In genomic region chr15:71629761-71630499, GRCh38 we compare ENCODE assay signal across 25 cellular contexts.
DNase-seq lines count a peak whose midpoint lies in the region; ATAC-seq, FAIRE-seq and TF ChIP-seq lines count a peak whose summit lies in the region.
"Had no signal": no experiment of that assay in that cellular context is flagged by ENCODE, and none has a peak within 500 bp of the region (broad histone marks: within the 10 kb centered on the region; RNA-seq: fewer than 3 reads in every experiment).

No MANE protein-coding gene starts in this region.

- no peak overlapping the region for H2AFZ ChIP-seq in astrocyte (ENCODE audit: low read depth, low read length)
- peak overlapping the region; percentile 72 for H2AFZ ChIP-seq in neuronal stem cell (ENCODE audit: low read length)

- H3K4me3 Mint-ChIP-seq in astrocyte (ENCODE audit: unreplicated experiment) = no peak overlapping the region
- H3K4me3 Mint-ChIP-seq: activated naive CD4-positive, alpha-beta T cell treated with anti-CD3 and anti-CD28 coated beads for 36 hours; IgD-negative memory B cell; memory B cell had no signal

- TF ChIP-seq POLR2A in gastroesophageal sphincter (IDR thresholded peaks at IDR 0.05) = no peak

- TF ChIP-seq CTCF in astrocyte (IDR thresholded peaks at IDR 0.05; ENCODE audit: insufficient read depth, low read depth, low read length) = no peak
- no peak for TF ChIP-seq CTCF in gastroesophageal sphincter (IDR thresholded peaks at IDR 0.05)
- TF ChIP-seq CTCF in lower lobe of right lung (IDR thresholded peaks at IDR 0.05) = no peak

- H2BK5ac ChIP-seq in neuronal stem cell (ENCODE audit: low read length) = no peak overlapping the region

- no peaks in the 10 kb centered on the region for H3K4me1 Mint-ChIP-seq in astrocyte (ENCODE audit: low read depth, unreplicated experiment)
- H3K4me1 Mint-ChIP-seq: IgD-negative memory B cell, memory B cell had no signal

- H3K27me3 ChIP-seq in astrocyte (ENCODE audit: insufficient read depth, low read length) = no peaks in the 10 kb centered on the region
- no peaks in the 10 kb centered on the region for H3K27me3 ChIP-seq in gastroesophageal sphincter
- H3K27me3 ChIP-seq in neuronal stem cell (ENCODE audit: control insufficient read depth in 3 of 3, insufficient read depth in 3 of 3, low read depth in 1 of 3, low read length in 3 of 3) = no peaks in the 10 kb centered on the region
- no peaks in the 10 kb centered on the region for H3K27me3 ChIP-seq in lower lobe of right lung (ENCODE audit: low read depth)
- H3K27me3 ChIP-seq: BLaER1 treated with 17β-estradiol and CSF1 and Interleukin-3, amounts not matched to agents 10 nM and 100 nM; esophagus muscularis mucosa; Peyer's patch; SJCRH30; stomach; tibial artery had no signal

- no peak overlapping the region for H4K91ac ChIP-seq in neuronal stem cell (ENCODE audit: low read depth, low read length, poor library complexity)

- FAIRE-seq in astrocyte (lab: Jason Lieb, UNC) = no peak
- FAIRE-seq: kidney had no signal

- WGBS in gastroesophageal sphincter (ENCODE audit: low coverage in 1 of 2), 2 donors = 47 to 56% methylated on average over 9 of the region's 9 CpGs
- no CpG with 5 or more reads among the region's 9 CpGs for WGBS in neuronal stem cell (ENCODE audit: extremely low coverage in 2 of 2, insufficient read length in 2 of 2, insufficient replicate concordance in 1 of 2), 2 donors

- no peak overlapping the region for H3K27ac Mint-ChIP-seq in astrocyte (ENCODE audit: unreplicated experiment)
- H3K27ac Mint-ChIP-seq: activated naive CD4-positive, alpha-beta T cell treated with anti-CD3 and anti-CD28 coated beads for 36 hours; IgD-negative memory B cell; memory B cell had no signal

- H3K79me2 ChIP-seq in astrocyte (ENCODE audit: insufficient read depth, low read length) = no peaks in the 10 kb centered on the region

- H2BK15ac ChIP-seq in neuronal stem cell (ENCODE audit: low read length) = no peak overlapping the region

- H2AK5ac ChIP-seq in neuronal stem cell (ENCODE audit: low read depth, low read length) = no peak overlapping the region

- H3K9me3 ChIP-seq in astrocyte (ENCODE audit: insufficient read depth, low read depth, low read length) = no peaks in the 10 kb centered on the region
- H3K9me3 ChIP-seq in gastroesophageal sphincter = no peaks in the 10 kb centered on the region
- H3K9me3 ChIP-seq in neuronal stem cell (replicated peaks in 1 of 2; ENCODE audit: control insufficient read depth in 2 of 2, insufficient read depth in 1 of 2, low read depth in 1 of 2, low read length in 2 of 2) = no peaks in the 10 kb centered on the region
- H3K9me3 ChIP-seq in lower lobe of right lung = no peaks in the 10 kb centered on the region
- H3K9me3 ChIP-seq: BLaER1 treated with 17β-estradiol and CSF1 and Interleukin-3, amounts not matched to agents 10 nM and 100 nM; esophagus muscularis mucosa; Peyer's patch; stomach; tibial artery had no signal

- no peak overlapping the region for H3K4ac ChIP-seq in neuronal stem cell (ENCODE audit: low read length)

- no peaks in the 10 kb centered on the region for H4K20me1 ChIP-seq in astrocyte (ENCODE audit: insufficient read depth, low read length)
- H4K20me1 ChIP-seq: BLaER1 treated with 17β-estradiol and CSF1 and Interleukin-3, amounts not matched to agents 10 nM and 100 nM had no signal

- no peaks in the 10 kb centered on the region for H3K36me3 Mint-ChIP-seq in astrocyte (ENCODE audit: low read depth, unreplicated experiment)
- H3K36me3 Mint-ChIP-seq: IgD-negative memory B cell, memory B cell had no signal

- no peaks in the 10 kb centered on the region for H3K9me3 Mint-ChIP-seq in astrocyte (ENCODE audit: unreplicated experiment)
- H3K9me3 Mint-ChIP-seq: activated naive CD4-positive, alpha-beta T cell treated with anti-CD3 and anti-CD28 coated beads for 36 hours; memory B cell had no signal

- no peaks in the 10 kb centered on the region for H3K27me3 Mint-ChIP-seq in astrocyte (ENCODE audit: low read depth, unreplicated experiment)

- H3K79me1 ChIP-seq in neuronal stem cell (ENCODE audit: low read depth, low read length) = no peaks in the 10 kb centered on the region

- no peak overlapping the region for H3K4me3 ChIP-seq in astrocyte (ENCODE audit: insufficient read depth, low read depth, low read length)
- no peak overlapping the region for H3K4me3 ChIP-seq in gastroesophageal sphincter
- H3K4me3 ChIP-seq in neuronal stem cell (ENCODE audit: low read length in 2 of 2) = no peak overlapping the region
- H3K4me3 ChIP-seq in lower lobe of right lung = no peak overlapping the region
- H3K4me3 ChIP-seq: BLaER1 treated with 17β-estradiol and CSF1 and Interleukin-3, amounts not matched to agents 10 nM and 100 nM; esophagus muscularis mucosa; Peyer's patch; SJCRH30; smooth muscle cell; stomach; tibial artery had no signal

- no peak overlapping the region for H3K27ac ChIP-seq in astrocyte (ENCODE audit: low read depth, low read length)
- peak overlapping the region in 2 of 4 donors; percentile 43 to 60 for H3K27ac ChIP-seq in gastroesophageal sphincter
- H3K27ac ChIP-seq in neuronal stem cell (replicated peaks; ENCODE audit: low read length) = no peak overlapping the region
- H3K27ac ChIP-seq in lower lobe of right lung = no peak overlapping the region
- H3K27ac ChIP-seq: BLaER1 treated with 17β-estradiol and CSF1 and Interleukin-3, amounts not matched to agents 10 nM and 100 nM; Peyer's patch; SJCRH30; stomach; tibial artery had no signal

- H3K23ac ChIP-seq in neuronal stem cell (ENCODE audit: low read depth, low read length, poor library complexity) = no peak overlapping the region

- ATAC-seq in gastroesophageal sphincter (peak; percentile 50), lower lobe of right lung (no peak)

- no peak overlapping the region for H2BK120ac ChIP-seq in neuronal stem cell (ENCODE audit: low read depth, low read length)

- H4K8ac ChIP-seq in neuronal stem cell (ENCODE audit: low read depth, low read length) = no peak overlapping the region

- H2BK12ac ChIP-seq in neuronal stem cell (ENCODE audit: low read length) = no peak overlapping the region

- no peak overlapping the region for H3K9ac ChIP-seq in astrocyte (ENCODE audit: low read length)
- no peak overlapping the region for H3K9ac ChIP-seq in neuronal stem cell (ENCODE audit: low read depth, low read length, poor library complexity)
- H3K9ac ChIP-seq: BLaER1 treated with 17β-estradiol and CSF1 and Interleukin-3, amounts not matched to agents 10 nM and 100 nM had no signal

- intact Hi-C loops in lower lobe of right lung (cut with DNase I) = no loop called here

- H3K36me3 ChIP-seq in astrocyte (ENCODE audit: insufficient read depth, low read length) = no peaks in the 10 kb centered on the region
- no peaks in the 10 kb centered on the region for H3K36me3 ChIP-seq in gastroesophageal sphincter
- no peaks in the 10 kb centered on the region for H3K36me3 ChIP-seq in neuronal stem cell (replicated peaks in 1 of 2; ENCODE audit: control insufficient read depth in 2 of 2, insufficient read depth in 2 of 2, low read length in 2 of 2)
- no peaks in the 10 kb centered on the region for H3K36me3 ChIP-seq in lower lobe of right lung
- H3K36me3 ChIP-seq: BLaER1 treated with 17β-estradiol and CSF1 and Interleukin-3, amounts not matched to agents 10 nM and 100 nM; esophagus muscularis mucosa; Peyer's patch; SJCRH30; stomach; tibial artery had no signal

- H3K4me1 ChIP-seq in astrocyte (ENCODE audit: insufficient read depth, low read length) (no peaks in the 10 kb centered on the region), gastroesophageal sphincter (peaks cover 0 to 30% (median 0%) of the 10 kb centered on the region in 3 donors), neuronal stem cell (ENCODE audit: control insufficient read depth in 2 of 2, insufficient read depth in 1 of 2, low read depth in 1 of 2, low read length in 2 of 2) (peaks cover 7 to 29% of the 10 kb centered on the region in 2 donors), lower lobe of right lung (no peaks in the 10 kb centered on the region)
- H3K4me1 ChIP-seq: BLaER1 treated with 17β-estradiol and CSF1 and Interleukin-3, amounts not matched to agents 10 nM and 100 nM; tibial artery had no signal

- TF ChIP-seq EP300 in gastroesophageal sphincter (IDR thresholded peaks at IDR 0.05) = no peak

- peak; percentile 27 for DNase-seq in AG08395 (ENCODE audit: low spot score)
- peak; percentile 17 for DNase-seq in astrocyte (ENCODE audit: low read depth)
- DNase-seq in neuronal stem cell (ENCODE audit: low spot score) = no peak
- no peak for DNase-seq in lower lobe of right lung
- DNase-seq in NCI-H128 (lab: John Stamatoyannopoulos, UW; ENCODE audit: unreplicated experiment) = no peak
- no peak for DNase-seq in NCI-H524 treated with DMSO at 0.1 percent for 48 hours (lab: John Stamatoyannopoulos, UW)
- DNase-seq: activated CD4-positive, CD25-positive, alpha-beta regulatory T cell; activated naive CD4-positive, alpha-beta T cell treated with anti-CD3 and anti-CD28 coated beads for 36 hours; kidney; NCI-H1048; NCI-H187 treated with DMSO at 0.1 percent for 48 hours; NCI-H69; occipital lobe; Peyer's patch; SJCRH30; stimulated activated CD4-positive, alpha-beta T cell treated with anti-CD3 and anti-CD28 coated beads, Interleukin-1b, Interleukin-23, amount 100 ng/mL, for 48 hours; stimulated activated CD8-positive, alpha-beta memory T cell treated with anti-CD3 and anti-CD28 coated beads, Interleukin-4, amount 100 ng/mL, for 48 hours; stomach; tibial artery had no signal

- no peak overlapping the region for H3K18ac ChIP-seq in neuronal stem cell (ENCODE audit: low read length)

- no peak overlapping the region for H3K14ac ChIP-seq in neuronal stem cell (ENCODE audit: low read length)

- H3K4me2 ChIP-seq in astrocyte (ENCODE audit: low read length) (no peak overlapping the region), neuronal stem cell (ENCODE audit: insufficient read depth, low read length, poor library complexity, severe bottlenecking) (no peak overlapping the region)
- H3K4me2 ChIP-seq: BLaER1 treated with 17β-estradiol and CSF1 and Interleukin-3, amounts not matched to agents 10 nM and 100 nM; smooth muscle cell had no signal

Comparison
In these comparisons a context has a peak if more than half of its experiments do, and no peak if none do; other contexts are left out.
1. DNase-seq: peak in AG08395 (single experiment) and astrocyte (single experiment); none in neuronal stem cell (single experiment), lower lobe of right lung (single experiment), NCI-H128 (single experiment) and NCI-H524 treated with DMSO at 0.1 percent for 48 hours (single experiment).